23 cellular contexts compared by ENCODE assay signal in genomic region chr2:109521233-109521632, GRCh38.
"Had no signal": no experiment of that assay in that cellular context is flagged by ENCODE, and none has a peak within 500 bp of the region (broad histone marks: within the 10 kb centered on the region; RNA-seq: fewer than 3 reads in every experiment).

No MANE protein-coding gene starts in this region.

- H3K36me3 ChIP-seq: neutrophil, ovary, prostate gland, sigmoid colon, tibial nerve had no signal

- H3K27me3 ChIP-seq: neutrophil, ovary, sigmoid colon, tibial nerve had no signal

- H3K4me3 ChIP-seq: mucosa of descending colon, ovary, prostate gland, sigmoid colon, tibial nerve had no signal

- DNase-seq: activated CD4-positive, alpha-beta memory T cell treated with anti-CD3 and anti-CD28 coated beads, Interleukin-2, amount 10 ng/mL, durations not matched to agents 7 days and 5 days; activated CD4-positive, alpha-beta T cell treated with anti-CD3 and anti-CD28 coated beads, Interleukin-2, amount 10 ng/mL, durations not matched to agents 24 days and 14 days; activated CD4-positive, CD25-positive, alpha-beta regulatory T cell treated with anti-CD3 and anti-CD28 coated beads, Interleukin-2, amount 50 U/mL, for 72 hours; activated CD8-positive, alpha-beta memory T cell treated with anti-CD3 and anti-CD28 coated beads, Interleukin-2, amount 50 U/mL, for 48 hours; activated gamma-delta T cell; activated naive CD4-positive, alpha-beta T cell treated with anti-CD3 and anti-CD28 coated beads, Interleukin-2, amount 10 ng/mL, durations not matched to agents 7 days and 5 days; activated T-cell treated with anti-CD3 and anti-CD28 coated beads, Interleukin-2, amount 50 U/mL, for 24 hours; amniotic stem cell; central memory CD4-positive, alpha-beta T cell; endodermal cell; foreskin keratinocyte; left ventricle myocardium superior; stimulated activated naive CD4-positive, alpha-beta T cell; T-helper 17 cell; T1000 had no signal

- H3K27ac ChIP-seq: foreskin keratinocyte, neutrophil, ovary, prostate gland, sigmoid colon, tibial nerve had no signal

- H3K9me3 ChIP-seq: mucosa of descending colon, neutrophil, ovary, prostate gland, sigmoid colon, tibial nerve had no signal

- FAIRE-seq: astrocyte had no signal

- H3K4me1 ChIP-seq: foreskin keratinocyte, prostate gland, sigmoid colon, tibial nerve had no signal

- ATAC-seq: esophagus mucosa, foreskin keratinocyte, left ventricle myocardium superior, mucosa of descending colon, T-helper 17 cell had no signal
